In genomic region chr1:207241164-207241934, GRCh38 we compare ENCODE assay signal across 17 cellular contexts.
DNase-seq lines count a peak whose midpoint lies in the region; ATAC-seq, FAIRE-seq and TF ChIP-seq lines count a peak whose summit lies in the region.
"Had no signal": no experiment of that assay in that cellular context is flagged by ENCODE, and none has a peak within 500 bp of the region (broad histone marks: within the 10 kb centered on the region; RNA-seq: fewer than 3 reads in every experiment).

No MANE protein-coding gene starts in this region.

- peak; percentile 6 for FAIRE-seq in H54 (lab: Jason Lieb, UNC)

- TF ChIP-seq POLR2A in H54 (IDR thresholded peaks at IDR 0.05; ENCODE audit: low read depth, low read length) = no peak

- H3K4me1 Mint-ChIP-seq in progenitor cell of endocrine pancreas (ENCODE audit: low read depth) = peaks cover 11% of the 10 kb centered on the region

- H3K4me3 Mint-ChIP-seq in progenitor cell of endocrine pancreas (ENCODE audit: low read depth) = no peak overlapping the region
- H3K4me3 Mint-ChIP-seq: activated T-cell treated with anti-CD3 and anti-CD28 coated beads, Interleukin-2, amount 50 U/mL, for 24 hours had no signal

- peaks cover 6% of the 10 kb centered on the region for H3K27me3 Mint-ChIP-seq in progenitor cell of endocrine pancreas

- peak; percentile 53 for ATAC-seq in SK-N-SH treated with all-trans-retinoic acid at 6 μM for 48 hours
- no peak for ATAC-seq in HG03139 (IDR thresholded peaks at IDR 0.05; ENCODE audit: unreplicated experiment)
- no peak for ATAC-seq in GM18511 (IDR thresholded peaks at IDR 0.05; ENCODE audit: unreplicated experiment)
- ATAC-seq: stimulated activated naive CD8-positive, alpha-beta T cell treated with anti-CD3 and anti-CD28 coated beads, Interleukin-15, Interleukin-2, amounts not matched to agents 100 U/mL and 50 U/mL, for 24 hours had no signal

- H3K9me3 Mint-ChIP-seq in progenitor cell of endocrine pancreas (ENCODE audit: low read depth) = no peaks in the 10 kb centered on the region
- H3K9me3 Mint-ChIP-seq: activated T-cell treated with anti-CD3 and anti-CD28 coated beads, Interleukin-2, amount 50 U/mL, for 24 hours had no signal

- peak overlapping the region; percentile 85 for H3K27ac Mint-ChIP-seq in progenitor cell of endocrine pancreas
- H3K27ac Mint-ChIP-seq: activated T-cell treated with anti-CD3 and anti-CD28 coated beads, Interleukin-2, amount 50 U/mL, for 24 hours had no signal

- no peaks in the 10 kb centered on the region for H3K36me3 Mint-ChIP-seq in progenitor cell of endocrine pancreas (ENCODE audit: insufficient read depth)

- DNase-seq in H54 (ENCODE audit: insufficient read length, low spot score) (no peak), fibroblast of villous mesenchyme (ENCODE audit: low read depth) (peak; percentile 58), progenitor cell of endocrine pancreas (ENCODE audit: low spot score, unreplicated experiment) (no peak), NCI-H2029 treated with DMSO at 0.1 percent for 48 hours (lab: John Stamatoyannopoulos, UW) (no peak)
- DNase-seq in activated CD8-positive, alpha-beta memory T cell treated with anti-CD3 and anti-CD28 coated beads, Interleukin-2, amount 50 U/mL, for 4 hours = no peak
- DNase-seq: activated CD4-positive, alpha-beta T cell treated with anti-CD3 and anti-CD28 coated beads for 4 hours; activated T-cell treated with anti-CD3 and anti-CD28 coated beads, Interleukin-2, amount 50 U/mL, for 24 hours; amygdala; cortex of kidney; GOT3; Kasumi-1; NCI-H1694 treated with DMSO at 0.1 percent for 48 hours; NCI-H524 treated with DMSO at 0.1 percent for 48 hours; stimulated activated naive CD8-positive, alpha-beta T cell treated with anti-CD3 and anti-CD28 coated beads, Interleukin-15, Interleukin-2, amounts not matched to agents 100 U/mL and 50 U/mL, for 24 hours had no signal

- no peak for TF ChIP-seq CTCF in fibroblast of villous mesenchyme (IDR thresholded peaks at IDR 0.05; ENCODE audit: insufficient read depth, low read depth, low read length)
- no peak for TF ChIP-seq CTCF in progenitor cell of endocrine pancreas (IDR thresholded peaks at IDR 0.05; ENCODE audit: unreplicated experiment)

- no peak overlapping the region for H3K4me3 ChIP-seq in fibroblast of villous mesenchyme (ENCODE audit: low read depth, low read length)

TF ChIP-seq in SK-N-SH treated with all-trans-retinoic acid at 6 μM for 48 hours, 23 proteins besides CTCF, POLR2A, EP300 and RAD21:
- TF ChIP-seq PPARA (CRISPR knock-in tag; IDR thresholded peaks at IDR 0.05; ENCODE audit: borderline replicate concordance) (no peak), ESRRG (CRISPR knock-in tag; IDR thresholded peaks at IDR 0.05) (no peak), TOX (CRISPR knock-in tag; IDR thresholded peaks at IDR 0.05; ENCODE audit: borderline replicate concordance) (no peak)
